In genomic region chr6:29629571-29629970, GRCh38 we compare ENCODE assay signal across 1 cellular context.
TF ChIP-seq lines count a peak whose summit lies in the region.

No MANE protein-coding gene starts in this region.

TF ChIP-seq in endothelial cell of umbilical vein, 7 proteins besides CTCF, POLR2A, EP300 and RAD21:
- TF ChIP-seq MAX (IDR thresholded peaks at IDR 0.05; ENCODE audit: insufficient read depth, insufficient read length) = no peak
- no peak for TF ChIP-seq EZH2 (IDR thresholded peaks at IDR 0.05; ENCODE audit: borderline replicate concordance, low read depth, low read length, severe bottlenecking)
- TF ChIP-seq POLR2AphosphoS5 (IDR thresholded peaks at IDR 0.05; ENCODE audit: insufficient read depth, low read depth, low read length) = no peak
- TF ChIP-seq FOS (IDR thresholded peaks at IDR 0.05; ENCODE audit: borderline replicate concordance, insufficient read depth, low read length) = no peak
- TF ChIP-seq GATA2 (IDR thresholded peaks at IDR 0.05; ENCODE audit: insufficient read depth, insufficient read length, low read depth, low read length) = no peak
- TF ChIP-seq JUN (IDR thresholded peaks at IDR 0.05; ENCODE audit: borderline replicate concordance, insufficient read depth, insufficient read length, low read depth) = no peak
- TF ChIP-seq MYC (IDR thresholded peaks at IDR 0.05; ENCODE audit: low read depth, low read length) = no peak
TF ChIP-seq in endothelial cell of umbilical vein: peak in this region for 0.
